Comparison of ENCODE assay signal across 8 cellular contexts in genomic region chr4:94207469-94208224, GRCh38. TPM values are rescaled to one million over a fixed set of nuclear protein-coding genes. Genes with fewer than 3 reads are reported as not detected.
DNase-seq lines count a peak whose midpoint lies in the region; ATAC-seq and TF ChIP-seq lines count a peak whose summit lies in the region.

TSS of gene SMARCAD1 (plus strand) at chr4:94207865. CDS start at chr4:94208395, 530 bp downstream.

- H3K36me3 ChIP-seq in uterus = no peaks in the 10 kb centered on the region

- peak in 2 of 4 experiments; percentile 6 to 23 for TF ChIP-seq CTCF in uterus (IDR thresholded peaks at IDR 0.05)

- peak within 1 kb of the TSS; percentile 95 for H3K4me3 ChIP-seq in right cardiac atrium (ENCODE audit: low read length)
- peak within 1 kb of the TSS; percentile 98 to 99 for H3K4me3 ChIP-seq in uterus

- no peak for TF ChIP-seq POLR2A in uterus (IDR thresholded peaks at IDR 0.05)

- under 1% methylated on average over 57 of the region's 57 CpGs for WGBS in right cardiac atrium

- H3K4me1 ChIP-seq in right cardiac atrium (ENCODE audit: control insufficient read depth, insufficient read depth, low read length) = peaks cover 1% of the 10 kb centered on the region
- H3K4me1 ChIP-seq in uterus = peaks cover 0 to 6% of the 10 kb centered on the region in 2 donors

- peak within 1 kb of the TSS; percentile 83 for H3K27ac ChIP-seq in angular gyrus (ENCODE audit: low read depth, low read length)
- peak within 1 kb of the TSS; percentile 100 for H3K27ac ChIP-seq in right cardiac atrium (ENCODE audit: low read length)
- H3K27ac ChIP-seq in uterus = peak within 1 kb of the TSS; percentile 92 to 95

- peak; percentile 91 to 93 for DNase-seq in NCI-H187 (lab: John Stamatoyannopoulos, UW)
- DNase-seq in T-helper 2 cell = peak; percentile 60 to 97 (median 80)
- peak; percentile 94 to 96 (median 94) for DNase-seq in right cardiac atrium
- DNase-seq in pulmonary artery endothelial cell (ENCODE audit: low read depth, low spot score) = peak; percentile 90
- DNase-seq in uterus = peak; percentile 86 to 90

- intact Hi-C loops in right cardiac atrium (cut with DNase I) (no loop called here), uterus (cut with DNase I; ENCODE audit: low total_unique reads) (no loop called here)

- no peaks in the 10 kb centered on the region for H3K27me3 ChIP-seq in right cardiac atrium (ENCODE audit: control insufficient read depth, insufficient read depth)
- H3K27me3 ChIP-seq in uterus = no peaks in the 10 kb centered on the region

- ATAC-seq in GM18498 (IDR thresholded peaks at IDR 0.05; ENCODE audit: unreplicated experiment) (peak; percentile 96), HG02938 (IDR thresholded peaks at IDR 0.05; ENCODE audit: unreplicated experiment) (peak; percentile 90), right cardiac atrium (peak; percentile 97 to 98)

- H3K9me3 ChIP-seq in right cardiac atrium (ENCODE audit: control insufficient read depth, low read length) = no peaks in the 10 kb centered on the region
- no peaks in the 10 kb centered on the region for H3K9me3 ChIP-seq in uterus

RNA-seq across cellular contexts. Expression of gene SMARCAD1, which starts in this region (rescaled TPM):
- total RNA-seq in right cardiac atrium (10 to 100 TPM; 13.1 to 14.4 (median 14.0) TPM), pulmonary artery endothelial cell (33.8 and 35.9 TPM in 2 replicates), uterus (10 to 100 TPM; 14.9 to 84.9 (median 23.5) TPM)
- 5.6 TPM for polyA plus RNA-seq in right cardiac atrium

Comparison
In these comparisons a context has a peak if more than half of its experiments do, and no peak if none do; other contexts are left out.
1. Peak in every context shown above with its lines: DNase-seq, ATAC-seq, H3K4me3 ChIP-seq and H3K27ac ChIP-seq.